Comparison of ENCODE assay signal across 24 cellular contexts in genomic region chr5:145989428-145989827, GRCh38. TPM values are rescaled to one million over a fixed set of nuclear protein-coding genes. Genes with fewer than 3 reads are reported as not detected.
A peak's percentile ranks its signal among the peaks of the same experiment; 100 is the strongest.
DNase-seq lines count a peak whose midpoint lies in the region; ATAC-seq, FAIRE-seq and TF ChIP-seq lines count a peak whose summit lies in the region.
"Had no signal": no experiment of that assay in that cellular context is flagged by ENCODE, and none has a peak within 500 bp of the region (broad histone marks: within the 10 kb centered on the region; RNA-seq: fewer than 3 reads in every experiment).

No MANE protein-coding gene starts in this region.

- no peak for TF ChIP-seq CTCF in astrocyte (IDR thresholded peaks at IDR 0.05; ENCODE audit: insufficient read depth, low read depth, low read length)

- no peak overlapping the region for H3K4me3 ChIP-seq in astrocyte (ENCODE audit: insufficient read depth, low read depth, low read length)

- peaks cover 4% of the 10 kb centered on the region for H3K4me1 Mint-ChIP-seq in astrocyte (ENCODE audit: low read depth, unreplicated experiment)
- H3K4me1 Mint-ChIP-seq in stimulated activated naive CD8-positive, alpha-beta T cell treated with anti-CD3 and anti-CD28 coated beads, Interleukin-15, amount 100 ng/mL, for 72 hours: no peaks in the 10 kb centered on the region
- H3K4me1 Mint-ChIP-seq: CD8-positive, alpha-beta memory T cell had no signal

- H3K27ac ChIP-seq in astrocyte (ENCODE audit: low read depth, low read length): no peak overlapping the region

- no peaks in the 10 kb centered on the region for H4K20me1 ChIP-seq in astrocyte (ENCODE audit: insufficient read depth, low read length)

- FAIRE-seq in astrocyte (lab: Jason Lieb, UNC): no peak
- FAIRE-seq: H1, RCC 7860 had no signal

- no peaks in the 10 kb centered on the region for H3K36me3 ChIP-seq in astrocyte (ENCODE audit: insufficient read depth, low read length)
- H3K36me3 ChIP-seq: BE2C had no signal

- H2AFZ ChIP-seq in astrocyte (ENCODE audit: low read depth, low read length): no peak overlapping the region

- no peaks in the 10 kb centered on the region for H3K27me3 ChIP-seq in astrocyte (ENCODE audit: insufficient read depth, low read length)

- H3K9me3 Mint-ChIP-seq in astrocyte (ENCODE audit: unreplicated experiment): peaks cover 11% of the 10 kb centered on the region
- H3K9me3 Mint-ChIP-seq in stimulated activated naive CD8-positive, alpha-beta T cell treated with anti-CD3 and anti-CD28 coated beads, Interleukin-15, amount 100 ng/mL, for 72 hours: peaks cover 13 to 20% of the 10 kb centered on the region in 2 donors

- H3K36me3 Mint-ChIP-seq in astrocyte (ENCODE audit: low read depth, unreplicated experiment): peaks cover 13% of the 10 kb centered on the region
- H3K36me3 Mint-ChIP-seq: CD8-positive, alpha-beta memory T cell had no signal

- H3K4me2 ChIP-seq in astrocyte (ENCODE audit: low read length): no peak overlapping the region
- H3K4me2 ChIP-seq: SK-N-SH had no signal

- peaks cover 4% of the 10 kb centered on the region for H3K79me2 ChIP-seq in astrocyte (ENCODE audit: insufficient read depth, low read length)

- peaks cover 25% of the 10 kb centered on the region for H3K4me1 ChIP-seq in astrocyte (ENCODE audit: insufficient read depth, low read length)
- H3K4me1 ChIP-seq: BE2C had no signal

- ATAC-seq in stimulated activated naive CD8-positive, alpha-beta T cell treated with anti-CD3 and anti-CD28 coated beads, Interleukin-15, amount 100 ng/mL, for 72 hours: no peak
- ATAC-seq in SK-N-SH treated with all-trans-retinoic acid at 6 μM for 48 hours (no peak), HG02885 (IDR thresholded peaks at IDR 0.05; ENCODE audit: poor library complexity, unreplicated experiment) (no peak)

- H3K9ac ChIP-seq in astrocyte (ENCODE audit: low read length): no peak overlapping the region
- H3K9ac ChIP-seq: SK-N-SH had no signal

- no peaks in the 10 kb centered on the region for H3K9me3 ChIP-seq in astrocyte (ENCODE audit: insufficient read depth, low read depth, low read length)
- H3K9me3 ChIP-seq: BE2C, SK-N-SH had no signal

- DNase-seq in HCEC 1CT: peak; percentile 17
- DNase-seq in astrocyte (ENCODE audit: low read depth): peak; percentile 75
- DNase-seq in kidney tubule cell (ENCODE audit: low spot score): peak; percentile 72
- no peak for DNase-seq in stimulated activated naive CD8-positive, alpha-beta T cell treated with anti-CD3 and anti-CD28 coated beads, Interleukin-15, amount 100 ng/mL, for 72 hours
- DNase-seq in NCI-H1417 treated with DMSO at 0.1 percent for 48 hours (lab: John Stamatoyannopoulos, UW): no peak
- DNase-seq: BE2C; Calu3; CD8-positive, alpha-beta memory T cell; DMS153; DND-41; Karpas-422; NCI-H1092 treated with DMSO at 0.1 percent for 48 hours; NCI-H1436 treated with DMSO at 0.1 percent for 48 hours; NCI-H187 treated with DMSO at 0.1 percent for 48 hours; NCI-H446; NCI-H524 treated with DMSO at 0.1 percent for 48 hours; NCI-H774; SIG-M5; SK-N-SH had no signal

- no peak overlapping the region for H3K4me3 Mint-ChIP-seq in astrocyte (ENCODE audit: unreplicated experiment)
- H3K4me3 Mint-ChIP-seq in stimulated activated naive CD8-positive, alpha-beta T cell treated with anti-CD3 and anti-CD28 coated beads, Interleukin-15, amount 100 ng/mL, for 72 hours: no peak overlapping the region
- H3K4me3 Mint-ChIP-seq: CD14-positive monocyte; CD8-positive, alpha-beta memory T cell had no signal

- no peaks in the 10 kb centered on the region for H3K27me3 Mint-ChIP-seq in astrocyte (ENCODE audit: low read depth, unreplicated experiment)
- peaks cover 21% of the 10 kb centered on the region for H3K27me3 Mint-ChIP-seq in stimulated activated naive CD8-positive, alpha-beta T cell treated with anti-CD3 and anti-CD28 coated beads, Interleukin-15, amount 100 ng/mL, for 72 hours

- H3K27ac Mint-ChIP-seq in astrocyte (ENCODE audit: unreplicated experiment): no peak overlapping the region
- H3K27ac Mint-ChIP-seq in stimulated activated naive CD8-positive, alpha-beta T cell treated with anti-CD3 and anti-CD28 coated beads, Interleukin-15, amount 100 ng/mL, for 72 hours: no peak overlapping the region
- H3K27ac Mint-ChIP-seq: CD14-positive monocyte; CD8-positive, alpha-beta memory T cell had no signal

TF ChIP-seq in SK-N-SH treated with all-trans-retinoic acid at 6 μM for 48 hours, 23 proteins besides CTCF, POLR2A, EP300 and RAD21:
- TF ChIP-seq OSR1 (CRISPR knock-in tag; IDR thresholded peaks at IDR 0.05) (no peak), ZNF70 (CRISPR knock-in tag; IDR thresholded peaks at IDR 0.05) (no peak), PPARA (CRISPR knock-in tag; IDR thresholded peaks at IDR 0.05; ENCODE audit: borderline replicate concordance) (no peak), CSRNP3 (CRISPR knock-in tag; IDR thresholded peaks at IDR 0.05) (no peak), SNAI2 (CRISPR knock-in tag; IDR thresholded peaks at IDR 0.05) (no peak)

RNA-seq across cellular contexts. Expression of gene SH3RF2, which starts 53.0 kb away (rescaled TPM):
- total RNA-seq in astrocyte: 8.6 and 12.3 TPM in 2 replicates

Comparison
In these comparisons a context has a peak if more than half of its experiments do, and no peak if none do; other contexts are left out.
1. DNase-seq: peak in HCEC 1CT (single experiment), astrocyte (single experiment) and kidney tubule cell (single experiment); none in stimulated activated naive CD8-positive, alpha-beta T cell treated with anti-CD3 and anti-CD28 coated beads, Interleukin-15, amount 100 ng/mL, for 72 hours (0 of 2) and NCI-H1417 treated with DMSO at 0.1 percent for 48 hours (single experiment).